Comparison of ENCODE assay signal across 17 cellular contexts in genomic region chr7:121744877-121745276, GRCh38.
"Had no signal": no experiment of that assay in that cellular context is flagged by ENCODE, and none has a peak within 500 bp of the region (broad histone marks: within the 10 kb centered on the region; RNA-seq: fewer than 3 reads in every experiment).

No MANE protein-coding gene starts in this region.

- H3K4me3 ChIP-seq: gastrocnemius medialis, left lung, neural progenitor cell, psoas muscle, right lobe of liver, stomach, upper lobe of left lung had no signal

- H3K9me3 ChIP-seq: gastrocnemius medialis, left lung, psoas muscle, right lobe of liver, upper lobe of left lung had no signal

- H3K4me1 Mint-ChIP-seq: activated naive CD4-positive, alpha-beta T cell treated with anti-CD3 and anti-CD28 coated beads, Interleukin-2, amount 50 U/mL, for 24 hours; naive B cell had no signal

- H3K4me3 Mint-ChIP-seq: activated naive CD4-positive, alpha-beta T cell treated with anti-CD3 and anti-CD28 coated beads, Interleukin-2, amount 50 U/mL, for 24 hours; naive B cell; neural progenitor cell had no signal

- H3K27me3 Mint-ChIP-seq: activated naive CD4-positive, alpha-beta T cell treated with anti-CD3 and anti-CD28 coated beads, Interleukin-2, amount 50 U/mL, for 24 hours had no signal

- H3K27ac Mint-ChIP-seq: activated naive CD4-positive, alpha-beta T cell treated with anti-CD3 and anti-CD28 coated beads, Interleukin-2, amount 50 U/mL, for 24 hours; naive B cell; neural progenitor cell had no signal

- H3K4me1 ChIP-seq: gastrocnemius medialis, left lung, psoas muscle, right lobe of liver, stomach, upper lobe of left lung had no signal

- H3K27ac ChIP-seq: gastrocnemius medialis, left lung, neural progenitor cell, psoas muscle, right lobe of liver, upper lobe of left lung had no signal

- ATAC-seq: gastrocnemius medialis, left lung, psoas muscle, right lobe of liver had no signal

- H3K36me3 Mint-ChIP-seq: activated naive CD4-positive, alpha-beta T cell treated with anti-CD3 and anti-CD28 coated beads, Interleukin-2, amount 50 U/mL, for 24 hours; naive B cell; neural progenitor cell had no signal

- H3K9me3 Mint-ChIP-seq: activated naive CD4-positive, alpha-beta T cell treated with anti-CD3 and anti-CD28 coated beads, Interleukin-2, amount 50 U/mL, for 24 hours; neural progenitor cell had no signal

- DNase-seq: activated CD4-positive, alpha-beta T cell treated with anti-CD3 and anti-CD28 coated beads, Interleukin-2, amount 50 U/mL, for 48 hours; activated gamma-delta T cell; dermis blood vessel endothelial cell; effector memory CD4-positive, alpha-beta T cell; gastrocnemius medialis; head of caudate nucleus; kidney; left lung; naive B cell; psoas muscle; right lobe of liver; stimulated activated CD4-positive, alpha-beta T cell treated with anti-CD3 and anti-CD28 coated beads, Interleukin-15, amount 100 ng/mL, for 24 hours; stimulated activated CD4-positive, alpha-beta T cell treated with anti-CD3 and anti-CD28 coated beads, Interleukin-2, amount 100 ng/mL, for 48 hours; stomach; upper lobe of left lung had no signal

- H3K27me3 ChIP-seq: gastrocnemius medialis, left lung, neural progenitor cell, right lobe of liver, stomach, upper lobe of left lung had no signal

- H3K36me3 ChIP-seq: gastrocnemius medialis, left lung, neural progenitor cell, right lobe of liver, stomach, upper lobe of left lung had no signal
